Comparison of ENCODE assay signal across 8 cellular contexts in genomic region chr17:35447494-35447893, GRCh38. TPM values are rescaled to one million over a fixed set of nuclear protein-coding genes. Genes with fewer than 3 reads are reported as not detected.
DNase-seq lines count a peak whose midpoint lies in the region; ATAC-seq, FAIRE-seq and TF ChIP-seq lines count a peak whose summit lies in the region.

No MANE protein-coding gene starts in this region.

- intact Hi-C loops in heart left ventricle (cut with DNase I) = loop anchor here in 2 of 10 donors (5.0 to 10.0 kb wide), 2 partner anchors 75 to 133 kb away; partner anchors contain the start of gene SLFN11 (in 1 of the 2)
- intact Hi-C loops in cardiac septum (cut with DNase I) = loop anchor here (5.0 kb wide), 1 partner anchor 40 kb away; no protein-coding TSS in a partner anchor

- H3K9ac ChIP-seq in astrocyte (ENCODE audit: low read length) = no peak overlapping the region

- H3K4me3 Mint-ChIP-seq in astrocyte (ENCODE audit: unreplicated experiment) = peak overlapping the region; percentile 71

- H3K36me3 Mint-ChIP-seq in astrocyte (ENCODE audit: low read depth, unreplicated experiment) = no peaks in the 10 kb centered on the region

- H3K4me3 ChIP-seq in heart left ventricle (peak overlapping the region in 10 of 12 donors; percentile 1 to 79 (median 58)), astrocyte (ENCODE audit: insufficient read depth, low read depth, low read length) (no peak overlapping the region), mesodermal cell (ENCODE audit: extremely low read depth, insufficient read depth, low read length, poor library complexity, severe bottlenecking) (peak overlapping the region; percentile 19)

- peak overlapping the region in 11 of 12 donors; percentile 27 to 86 (median 65) for H3K27ac ChIP-seq in heart left ventricle
- no peak overlapping the region for H3K27ac ChIP-seq in astrocyte (ENCODE audit: low read depth, low read length)
- H3K27ac ChIP-seq in mesodermal cell (ENCODE audit: low read depth, low read length, severe bottlenecking) = peak overlapping the region; percentile 36

- H3K79me2 ChIP-seq in astrocyte (ENCODE audit: insufficient read depth, low read length) = no peaks in the 10 kb centered on the region

- no peak overlapping the region for H2AFZ ChIP-seq in astrocyte (ENCODE audit: low read depth, low read length)

- TF ChIP-seq CTCF in heart left ventricle (IDR thresholded peaks at IDR 0.05) = no peak
- no peak for TF ChIP-seq CTCF in astrocyte (IDR thresholded peaks at IDR 0.05; ENCODE audit: insufficient read depth, low read depth, low read length)

- peak overlapping the region; percentile 84 for H3K4me2 ChIP-seq in astrocyte (ENCODE audit: low read length)

- 37 to 52% (median 44%) methylated on average over 3 of the region's 3 CpGs for WGBS in heart left ventricle, 4 donors
- 29 to 79% methylated on average over 1 to 2 of the region's 3 CpGs for WGBS in mesodermal cell (ENCODE audit: insufficient coverage in 2 of 2), 2 experiments

- no peak for FAIRE-seq in astrocyte (lab: Jason Lieb, UNC)
- no peak for FAIRE-seq in urothelium cell line (lab: Jason Lieb, UNC)

- peaks cover 40% of the 10 kb centered on the region for H3K27me3 Mint-ChIP-seq in astrocyte (ENCODE audit: low read depth, unreplicated experiment)

- ATAC-seq in heart left ventricle (peak in 2 of 4 donors; percentile 35 to 47), GM18858 (IDR thresholded peaks at IDR 0.05; ENCODE audit: unreplicated experiment) (no peak)

- H3K4me1 ChIP-seq in heart left ventricle (peaks cover 0 to 24% (median 6%) of the 10 kb centered on the region in 12 donors), astrocyte (ENCODE audit: insufficient read depth, low read length) (peaks cover 5% of the 10 kb centered on the region), mesodermal cell (ENCODE audit: control insufficient read depth, insufficient read depth, low read length, poor library complexity, severe bottlenecking) (peaks cover 3% of the 10 kb centered on the region)

- no peak overlapping the region for H3K27ac Mint-ChIP-seq in astrocyte (ENCODE audit: unreplicated experiment)

- H3K9me3 ChIP-seq in heart left ventricle (no peaks in the 10 kb centered on the region), astrocyte (ENCODE audit: insufficient read depth, low read depth, low read length) (no peaks in the 10 kb centered on the region), mesodermal cell (ENCODE audit: control insufficient read depth, low read length) (no peaks in the 10 kb centered on the region)

- no peaks in the 10 kb centered on the region for H3K9me3 Mint-ChIP-seq in astrocyte (ENCODE audit: unreplicated experiment)

- in situ Hi-C loops in ACHN (cut with HindIII; ENCODE audit: low pct_ligation_motif_present, low pct_unique_long_range_greater_than_20kb, low sequenced_read_pairs) = loop anchor here (25.0 kb wide), 1 partner anchor 90 kb away; the partner anchor contains the start of gene SLFN12L

- TF ChIP-seq POLR2A in heart left ventricle (IDR thresholded peaks at IDR 0.05) = no peak

- H3K4me1 Mint-ChIP-seq in astrocyte (ENCODE audit: low read depth, unreplicated experiment) = no peaks in the 10 kb centered on the region

- H3K27me3 ChIP-seq in heart left ventricle = peaks cover 0 to 30% (median 6%) of the 10 kb centered on the region in 9 donors
- peaks cover 73% of the 10 kb centered on the region for H3K27me3 ChIP-seq in astrocyte (ENCODE audit: insufficient read depth, low read length)

- H3K36me3 ChIP-seq in heart left ventricle (no peaks in the 10 kb centered on the region), astrocyte (ENCODE audit: insufficient read depth, low read length) (no peaks in the 10 kb centered on the region), mesodermal cell (ENCODE audit: control insufficient read depth, insufficient read depth, low read length) (no peaks in the 10 kb centered on the region)

- H4K20me1 ChIP-seq in astrocyte (ENCODE audit: insufficient read depth, low read length) = no peaks in the 10 kb centered on the region

- peak in 2 of 5 donors; percentile 20 to 35 for DNase-seq in heart left ventricle
- no peak for DNase-seq in cardiac septum (ENCODE audit: low spot score)
- no peak for DNase-seq in astrocyte (ENCODE audit: low read depth)
- peak; percentile 23 for DNase-seq in urothelium cell line (ENCODE audit: low spot score)
- no peak for DNase-seq in ACHN
- no peak for DNase-seq in NCI-H1436 treated with DMSO at 0.1 percent for 48 hours (lab: John Stamatoyannopoulos, UW)

RNA-seq across cellular contexts. Expression of gene SLFN13, which starts 1.1 kb away (rescaled TPM):
- total RNA-seq in heart left ventricle (10 to 100 TPM in 1 of 9 donors, 1 to 10 TPM in 7, under 1 TPM in 1; 0.94 to 14.8 (median 4.5) TPM), cardiac septum (4.8 TPM), astrocyte (1.5 and 2.7 TPM in 2 replicates)
- under 1 TPM; 0.58 to 0.91 TPM for polyA plus RNA-seq in heart left ventricle
- polyA plus RNA-seq in mesodermal cell (2013, experiment 1 of 2) = 2.5 TPM
- polyA plus RNA-seq in mesodermal cell (2013, experiment 2 of 2) = 1.6 TPM

RNA-seq across cellular contexts. Expression of gene SLFN12, which starts 15.2 kb away (rescaled TPM):
- total RNA-seq in heart left ventricle = 10 to 100 TPM in 1 of 9 donors, 1 to 10 TPM in 8; 3.3 to 10.0 (median 4.5) TPM
- 1 to 10 TPM; 1.7 to 2.8 TPM for polyA plus RNA-seq in heart left ventricle
- 4.3 TPM for total RNA-seq in cardiac septum
- 39.3 and 52.5 TPM in 2 replicates for total RNA-seq in astrocyte
- 2.8 TPM for polyA plus RNA-seq in mesodermal cell (2013, experiment 1 of 2)
- polyA plus RNA-seq in mesodermal cell (2013, experiment 2 of 2) = 3.1 TPM
